In the genomic region with DNA sequence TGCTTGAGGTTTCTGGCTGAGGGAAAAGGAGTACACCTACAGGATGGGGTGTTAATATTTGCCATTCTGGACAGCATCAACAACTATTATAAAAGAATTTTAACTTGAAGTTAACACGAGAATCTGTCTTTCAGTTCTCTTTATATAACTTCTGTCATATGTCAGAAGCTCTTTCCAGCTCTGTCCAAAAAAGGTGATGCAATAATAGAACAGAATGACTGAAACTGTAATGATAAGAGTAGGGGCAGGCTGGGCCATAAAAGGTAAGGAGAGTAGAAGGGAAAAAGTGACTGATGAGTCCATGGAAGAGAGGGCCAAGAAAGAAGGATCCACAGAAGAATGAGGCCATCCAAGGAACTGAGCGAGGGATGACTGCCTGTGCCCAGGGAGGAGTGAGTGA, we compare ENCODE assay signal across 31 cellular contexts.
"Had no signal": no experiment of that assay in that cellular context is flagged by ENCODE, and none has a peak within 500 bp of the region (broad histone marks: within the 10 kb centered on the region; RNA-seq: fewer than 3 reads in every experiment).

No MANE protein-coding gene starts in this region.

- H3K4me1 ChIP-seq: adrenal gland, ascending aorta had no signal

- H3K9me3 ChIP-seq: adrenal gland, ascending aorta had no signal

- H3K4me3 ChIP-seq: adrenal gland, ascending aorta, cardiac muscle cell had no signal

- H3K36me3 ChIP-seq: adrenal gland, ascending aorta, cardiac muscle cell had no signal

- FAIRE-seq: bronchial epithelial cell, TTC549 had no signal

- H3K27me3 ChIP-seq: adrenal gland, ascending aorta, cardiac muscle cell had no signal

- ATAC-seq: activated CD8-positive, alpha-beta T cell treated with anti-CD3 and anti-CD28 coated beads for 36 hours; activated naive CD4-positive, alpha-beta T cell treated with anti-CD3 and anti-CD28 coated beads, Interleukin-2, amount 50 U/mL, for 72 hours; activated T-cell treated with anti-CD3 and anti-CD28 coated beads, Interleukin-2, amount 50 U/mL, for 4 hours; activated T-cell treated with anti-CD3 and anti-CD28 coated beads, Interleukin-2, amount 50 U/mL, for 72 hours; activated T-helper 17 cell treated with anti-CD3 and anti-CD28 coated beads, Interleukin-2, amount 50 U/mL, for 72 hours had no signal

- H3K27ac ChIP-seq: adrenal gland, ascending aorta, cardiac muscle cell, VCaP had no signal

- DNase-seq: activated B cell treated with CpG ODN at 0.5 μM for 24 hours; activated CD4-positive, alpha-beta memory T cell treated with anti-CD3 and anti-CD28 coated beads for 36 hours; activated CD4-positive, alpha-beta T cell treated with anti-CD3 and anti-CD28 coated beads for 48 hours; activated CD4-positive, alpha-beta T cell treated with anti-CD3 and anti-CD28 coated beads, Interleukin-2, amount 10 ng/mL, durations not matched to agents 7 days and 5 days; activated CD4-positive, CD25-positive, alpha-beta regulatory T cell treated with anti-CD3 and anti-CD28 coated beads, Interleukin-2, amount 50 U/mL, for 72 hours; activated CD8-positive, alpha-beta memory T cell treated with anti-CD3 and anti-CD28 coated beads, Interleukin-2, amount 50 U/mL, for 4 hours; activated CD8-positive, alpha-beta T cell treated with anti-CD3 and anti-CD28 coated beads for 36 hours; activated effector memory CD4-positive, alpha-beta T cell treated with anti-CD3 and anti-CD28 coated beads, Interleukin-2, amount 50 U/mL, for 16 hours; activated gamma-delta T cell treated with Interleukin-2 at 50 U/mL for 16 hours; activated naive CD4-positive, alpha-beta T cell; activated naive CD4-positive, alpha-beta T cell treated with anti-CD3 and anti-CD28 coated beads for 36 hours; activated naive CD4-positive, alpha-beta T cell treated with anti-CD3 and anti-CD28 coated beads, Interleukin-2, amount 50 U/mL, for 16 hours; activated naive CD8-positive, alpha-beta T cell treated with anti-CD3 and anti-CD28 coated beads for 36 hours; activated T-cell treated with anti-CD3 and anti-CD28 coated beads for 4 hours; activated T-cell treated with anti-CD3 and anti-CD28 coated beads, Interleukin-2, amount 50 U/mL, for 1 hour; activated T-cell treated with anti-CD3 and anti-CD28 coated beads, Interleukin-2, amount 50 U/mL, for 4 hours; activated T-cell treated with anti-CD3 and anti-CD28 coated beads, Interleukin-2, amount 50 U/mL, for 72 hours; adrenal gland; amniotic stem cell; caudate nucleus; cerebellar nuclear complex; T-helper 1 cell; T-helper 2 cell; T-helper 9 cell had no signal
